1 cellular context compared by ENCODE assay signal in the genomic region with DNA sequence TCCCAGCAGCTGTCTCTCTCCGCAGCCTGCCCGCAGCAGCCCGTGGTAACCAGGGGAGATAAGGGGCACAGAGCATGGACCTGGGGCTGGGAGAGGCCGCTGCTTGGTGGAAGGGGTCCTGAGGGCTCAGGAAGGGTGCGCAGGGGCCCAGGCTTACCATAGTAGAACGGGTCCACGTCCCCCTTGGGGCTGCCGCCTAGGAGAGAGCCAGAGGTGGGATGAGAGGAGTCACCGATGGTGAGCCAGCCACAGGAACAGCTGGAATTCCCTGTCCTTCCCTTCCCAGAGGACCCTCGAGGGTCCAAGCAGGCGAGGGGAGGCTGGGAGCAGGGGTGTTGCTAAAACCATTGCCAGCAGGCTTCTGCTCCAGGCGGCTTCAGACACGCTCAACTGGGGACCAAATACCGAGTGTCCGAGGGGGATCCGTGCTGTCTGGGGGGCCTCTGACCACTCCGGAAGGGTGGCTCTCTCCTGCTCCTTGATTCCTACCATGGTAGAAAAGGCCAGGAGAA.
TF ChIP-seq lines count a peak whose summit lies in the region.

No MANE protein-coding gene starts in this region.

TF ChIP-seq in HepG2, 621 proteins besides CTCF, POLR2A, EP300 and RAD21:
- TF ChIP-seq, protein P1, sequence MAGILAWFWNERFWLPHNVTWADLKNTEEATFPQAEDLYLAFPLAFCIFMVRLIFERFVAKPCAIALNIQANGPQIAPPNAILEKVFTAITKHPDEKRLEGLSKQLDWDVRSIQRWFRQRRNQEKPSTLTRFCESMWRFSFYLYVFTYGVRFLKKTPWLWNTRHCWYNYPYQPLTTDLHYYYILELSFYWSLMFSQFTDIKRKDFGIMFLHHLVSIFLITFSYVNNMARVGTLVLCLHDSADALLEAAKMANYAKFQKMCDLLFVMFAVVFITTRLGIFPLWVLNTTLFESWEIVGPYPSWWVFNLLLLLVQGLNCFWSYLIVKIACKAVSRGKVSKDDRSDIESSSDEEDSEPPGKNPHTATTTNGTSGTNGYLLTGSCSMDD (CRISPR knock-in tag; IDR thresholded peaks at IDR 0.05) = no peak
- no peak for TF ChIP-seq ZNF570 (CRISPR knock-in tag; IDR thresholded peaks at IDR 0.05; ENCODE audit: borderline replicate concordance)
- peak; percentile 32 for TF ChIP-seq RBM39 (IDR thresholded peaks at IDR 0.05; ENCODE audit: low read depth, low read length, poor library complexity, severe bottlenecking)
- TF ChIP-seq AGO2 (optimal IDR thresholded peaks at IDR 0.05; ENCODE audit: low read depth, low read length) = peak; percentile 90
- peak; percentile 22 for TF ChIP-seq U2AF1 (optimal IDR thresholded peaks at IDR 0.05; ENCODE audit: low read depth, low read length)
- 0 out of 2 replicates have a peak, but pooled peaks have one; percentile 62 for TF ChIP-seq PCBP1 (IDR thresholded peaks at IDR 0.05; ENCODE audit: borderline replicate concordance, low read depth, low read length)
TF ChIP-seq in HepG2: peak in this region for 4.
